8 cellular contexts compared by ENCODE assay signal in the genomic region with DNA sequence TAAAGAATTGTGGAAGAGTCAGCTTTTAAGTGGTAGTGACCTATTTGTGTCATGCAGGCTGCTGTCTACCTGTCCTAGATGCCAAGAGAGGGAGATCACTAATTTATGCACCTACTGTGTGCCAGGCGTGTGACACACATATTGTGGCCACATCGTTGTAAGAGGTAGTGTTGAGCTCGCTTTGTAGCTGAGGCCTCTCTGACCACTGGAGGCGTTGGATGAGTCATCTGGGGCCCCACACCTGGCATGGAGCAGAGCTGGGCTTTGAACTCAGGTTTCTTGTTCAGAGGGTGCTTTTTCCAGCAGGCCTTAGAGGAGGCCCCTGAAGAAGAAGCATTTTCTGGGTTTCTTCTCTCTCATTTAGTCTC. TPM values are rescaled to one million over a fixed set of nuclear protein-coding genes. Genes with fewer than 3 reads are reported as not detected.
DNase-seq lines count a peak whose midpoint lies in the region; ATAC-seq and TF ChIP-seq lines count a peak whose summit lies in the region.

No MANE protein-coding gene starts in this region.

- no peaks in the 10 kb centered on the region for H3K36me3 ChIP-seq in MG63
- peaks cover 0 to 13% (median 0%) of the 10 kb centered on the region in 3 donors for H3K36me3 ChIP-seq in tibial nerve

- DNase-seq in MG63, result peak; percentile 31
- DNase-seq in coronary artery (ENCODE audit: low spot score), result no peak
- DNase-seq in tibial nerve (ENCODE audit: low spot score in 2 of 2), result no peak
- no peak for DNase-seq in kidney glomerular epithelial cell (lab: John Stamatoyannopoulos, UW)
- no peak for DNase-seq in superior temporal gyrus (ENCODE audit: extremely low spot score)
- DNase-seq in middle frontal gyrus (ENCODE audit: extremely low spot score, low spot score), result no peak

- TF ChIP-seq CTCF in GM12872 (IDR thresholded peaks at IDR 0.05; ENCODE audit: insufficient read depth, low read depth, low read length) (peak; percentile 31; the same call in 2 of the 3 replicates), coronary artery (IDR thresholded peaks at IDR 0.05) (no peak), tibial nerve (IDR thresholded peaks at IDR 0.05) (no peak)

- 90% methylated on average over 4 of the region's 4 CpGs for WGBS in tibial nerve, 2 donors

- H3K27me3 ChIP-seq in MG63 (no peaks in the 10 kb centered on the region), tibial nerve (no peaks in the 10 kb centered on the region)

- no peak for TF ChIP-seq POLR2A in tibial nerve (IDR thresholded peaks at IDR 0.05)

- no peak for TF ChIP-seq EP300 in tibial nerve (IDR thresholded peaks at IDR 0.05)

- H3K4me1 ChIP-seq in tibial nerve, result peaks cover 0 to 47% (median 19%) of the 10 kb centered on the region in 4 donors

- peak overlapping the region; percentile 54 to 85 for H3K27ac ChIP-seq in coronary artery
- H3K27ac ChIP-seq in tibial nerve, result peak overlapping the region; percentile 60 to 85 (median 68)

- H3K9me3 ChIP-seq in MG63 (no peaks in the 10 kb centered on the region), tibial nerve (no peaks in the 10 kb centered on the region)

- ATAC-seq in GM21529 (IDR thresholded peaks at IDR 0.05; ENCODE audit: unreplicated experiment), result peak; percentile 83

- H3K4me3 ChIP-seq in MG63, result no peak overlapping the region
- H3K4me3 ChIP-seq in coronary artery, result no peak overlapping the region
- no peak overlapping the region for H3K4me3 ChIP-seq in tibial nerve

RNA-seq across cellular contexts. Expression of gene LGALS9, which starts 52.3 kb away (rescaled TPM):
- total RNA-seq in MG63 (2014; rRNA removed; shearing (Covaris generic); ENCODE audit: low replicate concordance), result 1.2 and 1.8 TPM in 2 replicates
- total RNA-seq in tibial nerve, result 10 to 100 TPM; 11.9 to 73.5 (median 20.7) TPM
